Comparison of ENCODE assay signal across 9 cellular contexts in the genomic region with DNA sequence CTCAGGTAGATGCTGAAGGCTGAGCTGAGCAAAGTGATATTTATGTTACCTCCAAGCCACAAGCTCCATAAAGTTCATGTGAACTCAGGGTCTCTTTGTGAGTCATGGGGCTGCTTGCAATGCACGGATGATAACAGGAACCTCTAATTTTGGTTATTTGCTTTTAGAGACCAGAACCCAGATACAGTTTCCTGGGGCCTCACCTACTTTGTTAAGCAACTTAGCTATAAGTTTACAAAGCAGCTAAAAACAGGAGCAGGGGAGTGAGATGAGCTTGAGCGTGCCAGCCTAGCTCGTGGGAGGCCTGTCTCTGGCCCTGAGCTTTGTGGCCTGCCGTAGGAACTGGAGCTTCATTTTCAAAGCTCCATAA. TPM values are rescaled to one million over a fixed set of nuclear protein-coding genes. Genes with fewer than 3 reads are reported as not detected.
DNase-seq lines count a peak whose midpoint lies in the region; ATAC-seq lines count a peak whose summit lies in the region.
"Had no signal": no experiment of that assay in that cellular context is flagged by ENCODE, and none has a peak within 500 bp of the region (broad histone marks: within the 10 kb centered on the region; RNA-seq: fewer than 3 reads in every experiment).

No MANE protein-coding gene starts in this region.

- ATAC-seq in GM21737 (IDR thresholded peaks at IDR 0.05; ENCODE audit: unreplicated experiment) = peak; percentile 44
- ATAC-seq in naive thymus-derived CD8-positive, alpha-beta T cell = peak; percentile 73 to 77

- H3K36me3 Mint-ChIP-seq in naive thymus-derived CD8-positive, alpha-beta T cell = peaks cover 0 to 16% (median 3%) of the 10 kb centered on the region in 3 donors

- DNase-seq in Daoy (ENCODE audit: low read depth) (peak; percentile 40), NOMO-1 (lab: John Stamatoyannopoulos, UW; ENCODE audit: unreplicated experiment in 2 of 2) (peak; percentile 81 to 90), DMS153 treated with DMSO at 0.1 percent for 48 hours (lab: John Stamatoyannopoulos, UW; ENCODE audit: unreplicated experiment) (no peak), NCI-H526 treated with DMSO at 0.1 percent for 48 hours (lab: John Stamatoyannopoulos, UW) (no peak), ACHN (no peak)
- peak in 8 of 10 donors; percentile 20 to 72 (median 44) for DNase-seq in naive thymus-derived CD8-positive, alpha-beta T cell

- in situ Hi-C loops in ACHN (cut with HindIII; ENCODE audit: low pct_ligation_motif_present, low pct_unique_long_range_greater_than_20kb, low sequenced_read_pairs) = no loop called here

- peaks cover 17 to 81% (median 58%) of the 10 kb centered on the region in 4 donors for H3K4me1 Mint-ChIP-seq in naive thymus-derived CD8-positive, alpha-beta T cell

- H3K9me3 Mint-ChIP-seq in naive thymus-derived CD8-positive, alpha-beta T cell = no peaks in the 10 kb centered on the region

- peak overlapping the region; percentile 77 to 94 (median 90) for H3K27ac Mint-ChIP-seq in naive thymus-derived CD8-positive, alpha-beta T cell

- H3K4me3 Mint-ChIP-seq in naive thymus-derived CD8-positive, alpha-beta T cell = peak overlapping the region; percentile 25 to 74 (median 59)

- POLR2A ChIA-PET in naive thymus-derived CD8-positive, alpha-beta T cell (lab: Charles Lee) = interaction anchor here (0.6 to 2.0 kb wide), 9 partner anchors 9 to 121 kb away, joined by 3 to 14 read pairs (median 5); partner anchors contain the start of genes CCDC134, SREBF2 and TNFRSF13C

- H3K27ac ChIP-seq in adipose tissue (ENCODE audit: low read depth, low read length) = peak overlapping the region; percentile 54

- no peaks in the 10 kb centered on the region for H3K27me3 Mint-ChIP-seq in naive thymus-derived CD8-positive, alpha-beta T cell

- 28 to 48% (median 29%) methylated on average over 4 of the region's 4 CpGs for WGBS in adipose tissue, 3 donors

RNA-seq across cellular contexts. Expression of gene SREBF2, which starts 29.2 kb away (rescaled TPM):
- total RNA-seq in Daoy (2014; rRNA removed; shearing (Covaris generic)) = 16.1 and 20.5 TPM in 2 replicates
- 10 to 100 TPM; 20.8 to 40.6 (median 35.8) TPM for polyA plus RNA-seq in adipose tissue
- 100 to 1,000 TPM; 106 TPM for total RNA-seq in naive thymus-derived CD8-positive, alpha-beta T cell
- 10 to 100 TPM; 16.3 to 21.9 (median 18.2) TPM for polyA plus RNA-seq in naive thymus-derived CD8-positive, alpha-beta T cell

RNA-seq across cellular contexts. Expression of gene SHISA8, which starts 52.7 kb away (rescaled TPM):
- not detected in 2 replicates for total RNA-seq in Daoy (2014; rRNA removed; shearing (Covaris generic))
- polyA plus RNA-seq in adipose tissue = not detected
- under 1 TPM in 1 of 2 experiments, not detected in 1; 0.44 TPM for total RNA-seq in naive thymus-derived CD8-positive, alpha-beta T cell
- not detected for polyA plus RNA-seq in naive thymus-derived CD8-positive, alpha-beta T cell
- total RNA-seq: glomerular endothelial cell had no signal

Comparison
In these comparisons a context has a peak if more than half of its experiments do, and no peak if none do; other contexts are left out.
1. DNase-seq: peak in Daoy (single experiment), NOMO-1 (2 of 2) and naive thymus-derived CD8-positive, alpha-beta T cell (8 of 10); none in DMS153 treated with DMSO at 0.1 percent for 48 hours (single experiment), NCI-H526 treated with DMSO at 0.1 percent for 48 hours (single experiment) and ACHN (single experiment).